8 cellular contexts compared by ENCODE assay signal in genomic region chr4:157221895-157222763, GRCh38.
DNase-seq lines count a peak whose midpoint lies in the region; ATAC-seq and TF ChIP-seq lines count a peak whose summit lies in the region.

No MANE protein-coding gene starts in this region.

- H3K27ac ChIP-seq in cingulate gyrus (ENCODE audit: low read depth, low read length) (peak overlapping the region; percentile 94), mucosa of rectum (ENCODE audit: low read depth in 2 of 2, low read length in 2 of 2) (no peak overlapping the region)

- H3K9me3 Mint-ChIP-seq in stimulated activated naive B cell treated with anti-CD40 and anti-IgM and Interleukin-4, amounts not matched to agents 10 μg/mL and 1 μg/mL and 100 μg/mL, for 72 hours = peaks cover 6 to 8% of the 10 kb centered on the region in 2 donors

- no peak overlapping the region for H3K27ac Mint-ChIP-seq in stimulated activated naive B cell treated with anti-CD40 and anti-IgM and Interleukin-4, amounts not matched to agents 10 μg/mL and 1 μg/mL and 100 μg/mL, for 72 hours

- H3K4me3 ChIP-seq in AG09309 (ENCODE audit: control insufficient read depth, low read depth, low read length) (peak overlapping the region; percentile 48), mucosa of rectum (ENCODE audit: low read length in 2 of 2) (peak overlapping the region; percentile 23 to 30)

- H3K27me3 ChIP-seq in mucosa of rectum (ENCODE audit: control insufficient read depth in 2 of 2, insufficient read depth in 2 of 2, low read length in 2 of 2) = peaks cover 11 to 20% of the 10 kb centered on the region in 2 donors

- no peak overlapping the region for H3K9ac ChIP-seq in mucosa of rectum (ENCODE audit: low read depth in 1 of 2, low read length in 2 of 2)

- peaks cover 37 to 47% of the 10 kb centered on the region in 2 donors for H3K27me3 Mint-ChIP-seq in stimulated activated naive B cell treated with anti-CD40 and anti-IgM and Interleukin-4, amounts not matched to agents 10 μg/mL and 1 μg/mL and 100 μg/mL, for 72 hours

- H3K9me3 ChIP-seq in mucosa of rectum (ENCODE audit: control insufficient read depth in 2 of 2, low read length in 2 of 2) = no peaks in the 10 kb centered on the region

- DNase-seq in AG09309 (ENCODE audit: low read depth) = no peak
- peak; percentile 52 for DNase-seq in NCI-H2029 (lab: John Stamatoyannopoulos, UW)
- no peak for DNase-seq in stimulated activated naive B cell treated with anti-CD40 and anti-IgM and Interleukin-4, amounts not matched to agents 10 μg/mL and 1 μg/mL and 100 μg/mL, for 72 hours
- DNase-seq in OCI-M2 (lab: John Stamatoyannopoulos, UW; ENCODE audit: unreplicated experiment) = no peak
- DNase-seq in SKM-1 (lab: John Stamatoyannopoulos, UW; ENCODE audit: unreplicated experiment) = no peak
- DNase-seq in Kasumi-1 (lab: John Stamatoyannopoulos, UW) = no peak

- peaks cover 3% of the 10 kb centered on the region in 2 donors for H3K36me3 Mint-ChIP-seq in stimulated activated naive B cell treated with anti-CD40 and anti-IgM and Interleukin-4, amounts not matched to agents 10 μg/mL and 1 μg/mL and 100 μg/mL, for 72 hours

- peak overlapping the region in 1 of 2 donors; percentile 25 for H3K4me3 Mint-ChIP-seq in stimulated activated naive B cell treated with anti-CD40 and anti-IgM and Interleukin-4, amounts not matched to agents 10 μg/mL and 1 μg/mL and 100 μg/mL, for 72 hours

- ATAC-seq in stimulated activated naive B cell treated with anti-CD40 and anti-IgM and Interleukin-4, amounts not matched to agents 10 μg/mL and 1 μg/mL and 100 μg/mL, for 72 hours (replicated peaks) = no peak

- H3K4me1 Mint-ChIP-seq in stimulated activated naive B cell treated with anti-CD40 and anti-IgM and Interleukin-4, amounts not matched to agents 10 μg/mL and 1 μg/mL and 100 μg/mL, for 72 hours = peaks cover 2 to 6% of the 10 kb centered on the region in 2 donors

- no peaks in the 10 kb centered on the region for H3K36me3 ChIP-seq in mucosa of rectum (ENCODE audit: control insufficient read depth in 2 of 2, insufficient read depth in 2 of 2, low read length in 2 of 2)

- TF ChIP-seq CTCF in AG09309 (IDR thresholded peaks at IDR 0.05; ENCODE audit: control insufficient read depth, insufficient read depth, low read depth, low read length, missing control alignments) = no peak

- H3K4me1 ChIP-seq in mucosa of rectum (ENCODE audit: control insufficient read depth in 2 of 2, insufficient read depth in 2 of 2, low read length in 2 of 2) = no peaks in the 10 kb centered on the region
